Comparison of ENCODE assay signal across 12 cellular contexts in genomic region chr4:148926861-148927260, GRCh38.
DNase-seq lines count a peak whose midpoint lies in the region; ATAC-seq and TF ChIP-seq lines count a peak whose summit lies in the region.
"Had no signal": no experiment of that assay in that cellular context is flagged by ENCODE, and none has a peak within 500 bp of the region (broad histone marks: within the 10 kb centered on the region; RNA-seq: fewer than 3 reads in every experiment).

No MANE protein-coding gene starts in this region.

- intact Hi-C loops in Right ventricle myocardium superior (cut with DNase I) = no loop called here
- intact Hi-C loops in right cardiac atrium (cut with DNase I) = no loop called here

- H3K4me3 Mint-ChIP-seq in activated naive CD8-positive, alpha-beta T cell treated with anti-CD3 and anti-CD28 coated beads for 36 hours = no peak overlapping the region
- H3K4me3 Mint-ChIP-seq: effector memory CD8-positive, alpha-beta T cell had no signal

- H3K4me3 ChIP-seq in right atrium auricular region (no peak overlapping the region), astrocyte of the cerebellum (ENCODE audit: low read depth, low read length) (no peak overlapping the region), right cardiac atrium (ENCODE audit: low read length) (no peak overlapping the region)
- H3K4me3 ChIP-seq: PC-9 had no signal

- 38% methylated on average over 1 of the region's 1 CpG for WGBS in right cardiac atrium

- H3K27me3 Mint-ChIP-seq in activated naive CD8-positive, alpha-beta T cell treated with anti-CD3 and anti-CD28 coated beads for 36 hours = no peaks in the 10 kb centered on the region
- H3K27me3 Mint-ChIP-seq: effector memory CD8-positive, alpha-beta T cell had no signal

- DNase-seq in Right ventricle myocardium superior = peak; percentile 64
- no peak for DNase-seq in right atrium auricular region (ENCODE audit: low spot score)
- peak; percentile 15 for DNase-seq in astrocyte of the cerebellum (ENCODE audit: low read depth)
- peak; percentile 25 to 64 (median 62) for DNase-seq in right cardiac atrium
- DNase-seq in AML-193 (lab: John Stamatoyannopoulos, UW) = no peak
- DNase-seq in activated naive CD8-positive, alpha-beta T cell treated with anti-CD3 and anti-CD28 coated beads for 36 hours = no peak
- no peak for DNase-seq in dedifferentiated amniotic fluid mesenchymal stem cell (ENCODE audit: extremely low spot score)
- DNase-seq: effector memory CD8-positive, alpha-beta T cell; T-helper 9 cell had no signal

- H3K4me1 ChIP-seq in right atrium auricular region (no peaks in the 10 kb centered on the region), right cardiac atrium (ENCODE audit: control insufficient read depth, insufficient read depth, low read length) (no peaks in the 10 kb centered on the region)

- H3K9me3 Mint-ChIP-seq in activated naive CD8-positive, alpha-beta T cell treated with anti-CD3 and anti-CD28 coated beads for 36 hours = peaks cover 23% of the 10 kb centered on the region

- H3K36me3 Mint-ChIP-seq in activated naive CD8-positive, alpha-beta T cell treated with anti-CD3 and anti-CD28 coated beads for 36 hours = peaks cover 2% of the 10 kb centered on the region

- ATAC-seq in Right ventricle myocardium superior (ENCODE audit: poor library complexity) (peak; percentile 58), right cardiac atrium (no peak), HG02678 (IDR thresholded peaks at IDR 0.05; ENCODE audit: unreplicated experiment) (no peak)
- ATAC-seq: activated naive CD4-positive, alpha-beta T cell treated with anti-CD3 and anti-CD28 coated beads, Interleukin-2, amount 50 U/mL, for 72 hours; effector memory CD8-positive, alpha-beta T cell had no signal

- no peak overlapping the region for H3K27ac Mint-ChIP-seq in activated naive CD8-positive, alpha-beta T cell treated with anti-CD3 and anti-CD28 coated beads for 36 hours
- H3K27ac Mint-ChIP-seq: activated naive CD4-positive, alpha-beta T cell treated with anti-CD3 and anti-CD28 coated beads, Interleukin-2, amount 50 U/mL, for 72 hours; effector memory CD8-positive, alpha-beta T cell had no signal

- H3K4me1 Mint-ChIP-seq in activated naive CD8-positive, alpha-beta T cell treated with anti-CD3 and anti-CD28 coated beads for 36 hours = no peaks in the 10 kb centered on the region

- H3K36me3 ChIP-seq in right atrium auricular region = no peaks in the 10 kb centered on the region

- H3K9me3 ChIP-seq in right atrium auricular region = no peaks in the 10 kb centered on the region
- H3K9me3 ChIP-seq in right cardiac atrium (ENCODE audit: control insufficient read depth, low read length) = no peaks in the 10 kb centered on the region

- TF ChIP-seq CTCF in right atrium auricular region (IDR thresholded peaks at IDR 0.05) (no peak), astrocyte of the cerebellum (IDR thresholded peaks at IDR 0.05; ENCODE audit: low read depth, low read length, missing control alignments) (no peak)

- in situ Hi-C loops in astrocyte of the cerebellum (cut with HindIII; ENCODE audit: low sequenced_read_pairs) = no loop called here

- no peaks in the 10 kb centered on the region for H3K27me3 ChIP-seq in right atrium auricular region
- H3K27me3 ChIP-seq in right cardiac atrium (ENCODE audit: control insufficient read depth, insufficient read depth) = no peaks in the 10 kb centered on the region

- no peak overlapping the region for H3K27ac ChIP-seq in right atrium auricular region
- no peak overlapping the region for H3K27ac ChIP-seq in right cardiac atrium (ENCODE audit: low read length)
- H3K27ac ChIP-seq: PC-9 had no signal

Comparison
In these comparisons a context has a peak if more than half of its experiments do, and no peak if none do; other contexts are left out.
1. DNase-seq: peak in Right ventricle myocardium superior (single experiment), astrocyte of the cerebellum (single experiment) and right cardiac atrium (3 of 3); none in right atrium auricular region (single experiment), AML-193 (0 of 2), activated naive CD8-positive, alpha-beta T cell treated with anti-CD3 and anti-CD28 coated beads for 36 hours (single experiment) and dedifferentiated amniotic fluid mesenchymal stem cell (single experiment).